15 cellular contexts compared by ENCODE assay signal in genomic region chr19:22332924-22333323, GRCh38. TPM values are rescaled to one million over a fixed set of nuclear protein-coding genes. Genes with fewer than 3 reads are reported as not detected.
A peak's percentile ranks its signal among the peaks of the same experiment; 100 is the strongest.
DNase-seq lines count a peak whose midpoint lies in the region; ATAC-seq and TF ChIP-seq lines count a peak whose summit lies in the region.
"Had no signal": no experiment of that assay in that cellular context is flagged by ENCODE, and none has a peak within 500 bp of the region (broad histone marks: within the 10 kb centered on the region; RNA-seq: fewer than 3 reads in every experiment).

No MANE protein-coding gene starts in this region.

- H3K36me3 ChIP-seq in mammary epithelial cell (ENCODE audit: insufficient read depth, low read length) = no peaks in the 10 kb centered on the region
- H3K36me3 ChIP-seq in CD8-positive, alpha-beta T cell (ENCODE audit: insufficient read depth, low read length) = no peaks in the 10 kb centered on the region
- H3K36me3 ChIP-seq: BLaER1 had no signal

- H3K27me3 Mint-ChIP-seq in CD8-positive, alpha-beta T cell (ENCODE audit: low read depth) = no peaks in the 10 kb centered on the region

- H3K9me3 Mint-ChIP-seq in CD8-positive, alpha-beta T cell = peaks cover 19% of the 10 kb centered on the region

- no peaks in the 10 kb centered on the region for H3K4me1 ChIP-seq in mammary epithelial cell (ENCODE audit: insufficient read depth, low read length)
- H3K4me1 ChIP-seq in CD8-positive, alpha-beta T cell (ENCODE audit: insufficient read depth, low read length) = no peaks in the 10 kb centered on the region
- H3K4me1 ChIP-seq: BLaER1 had no signal

- intact Hi-C loops in mammary epithelial cell (cut with micrococcal nuclease) (no loop called here), Right ventricle myocardium inferior (cut with DNase I) (no loop called here)
- intact Hi-C loops in CD8-positive, alpha-beta T cell (cut with DNase I, micrococcal nuclease) = no loop called here

- no peaks in the 10 kb centered on the region for H3K27me3 ChIP-seq in mammary epithelial cell (ENCODE audit: insufficient read depth, low read length)
- H3K27me3 ChIP-seq in CD8-positive, alpha-beta T cell (ENCODE audit: insufficient read depth, low read length) = no peaks in the 10 kb centered on the region
- H3K27me3 ChIP-seq: BLaER1 had no signal

- no peak overlapping the region for H3K4me3 ChIP-seq in mammary epithelial cell (replicated peaks in 1 of 3; ENCODE audit: insufficient read depth in 1 of 3, low read depth in 2 of 3, low read length in 3 of 3)
- H3K4me3 ChIP-seq in CD8-positive, alpha-beta T cell (ENCODE audit: low read depth, low read length) = no peak overlapping the region
- H3K4me3 ChIP-seq: BLaER1 had no signal

- H3K4me1 Mint-ChIP-seq in CD8-positive, alpha-beta T cell (ENCODE audit: low read depth) = no peaks in the 10 kb centered on the region

- no peak overlapping the region for H3K27ac Mint-ChIP-seq in CD8-positive, alpha-beta T cell

- H3K79me2 ChIP-seq in mammary epithelial cell (ENCODE audit: insufficient read depth, low read length) = no peaks in the 10 kb centered on the region

- dilution Hi-C loops in mammary epithelial cell (cut with HindIII; ENCODE audit: low sequenced_read_pairs) = no loop called here

- CTCF ChIA-PET in mammary epithelial cell (lab: Charles Lee; ENCODE audit: low non-redundant PET) = no interaction called here
- CTCF ChIA-PET in CD8-positive, alpha-beta T cell (lab: Charles Lee) = no interaction called here

- in situ Hi-C loops in mammary epithelial cell (cut with MboI; ENCODE audit: low sequenced_read_pairs in 2 of 2) = no loop called here

- DNase-seq in EH (ENCODE audit: low read depth) (peak; percentile 4), M059J (ENCODE audit: low read depth) (peak; percentile 25), mammary epithelial cell (peak; percentile 3), kidney tubule cell (ENCODE audit: low spot score) (peak; percentile 64), Right ventricle myocardium inferior (ENCODE audit: missing footprints) (no peak)
- DNase-seq in CD8-positive, alpha-beta T cell = no peak
- DNase-seq: KG1, MM.1S, NCI-H1105 treated with DMSO at 0.1 percent for 48 hours, NCI-H187, NCI-H446 had no signal

- H3K4me2 ChIP-seq in mammary epithelial cell (ENCODE audit: insufficient read depth, low read depth, low read length) = no peak overlapping the region
- H3K4me2 ChIP-seq: BLaER1 had no signal

- no peak overlapping the region for H3K27ac ChIP-seq in mammary epithelial cell (ENCODE audit: insufficient read depth, low read depth, low read length)
- H3K27ac ChIP-seq in CD8-positive, alpha-beta T cell (ENCODE audit: low read depth, low read length) = no peak overlapping the region
- H3K27ac ChIP-seq: BLaER1, HL-60 had no signal

- peaks cover 49% of the 10 kb centered on the region for H3K9me3 ChIP-seq in mammary epithelial cell (replicated peaks; ENCODE audit: insufficient read depth, low read length)
- H3K9me3 ChIP-seq in CD8-positive, alpha-beta T cell (ENCODE audit: low read length) = no peaks in the 10 kb centered on the region

- ATAC-seq in HG03175 (IDR thresholded peaks at IDR 0.05; ENCODE audit: unreplicated experiment) (no peak), Right ventricle myocardium inferior (no peak)
- no peak for ATAC-seq in CD8-positive, alpha-beta T cell
- ATAC-seq: Panc1 had no signal

- no peak overlapping the region for H3K9ac ChIP-seq in mammary epithelial cell (ENCODE audit: insufficient read depth, low read length)
- H3K9ac ChIP-seq: BLaER1 had no signal

- no peaks in the 10 kb centered on the region for H3K36me3 Mint-ChIP-seq in CD8-positive, alpha-beta T cell

- no TSS peak for BruUV-seq in mammary epithelial cell (replicated peaks; lab: Mats Ljungman, UMichigan)

- TF ChIP-seq CTCF in mammary epithelial cell (conservative IDR thresholded peaks at IDR 0.05 in 1 of 2, IDR thresholded peaks at IDR 0.05 in 1 of 2; ENCODE audit: extremely low read depth in 1 of 2, insufficient read depth in 1 of 2, low read depth in 1 of 2, low read length in 2 of 2) = no peak
- TF ChIP-seq CTCF in CD8-positive, alpha-beta T cell (IDR thresholded peaks at IDR 0.05) = no peak

- H3K4me3 Mint-ChIP-seq in CD8-positive, alpha-beta T cell = no peak overlapping the region

- H4K20me1 ChIP-seq in mammary epithelial cell (ENCODE audit: insufficient read depth, low read length) = no peaks in the 10 kb centered on the region
- H4K20me1 ChIP-seq: BLaER1 had no signal

- H2AFZ ChIP-seq in mammary epithelial cell (ENCODE audit: low read depth, low read length) = no peak overlapping the region

- POLR2A ChIA-PET in CD8-positive, alpha-beta T cell (lab: Charles Lee) = no interaction called here

RNA-seq across cellular contexts. Expression of gene ZNF729, which starts 46.7 kb away (rescaled TPM):
- total RNA-seq in M059J (2014; rRNA removed; shearing (Covaris generic)) = not detected in 2 replicates
- total RNA-seq in mammary epithelial cell (not detected), Right ventricle myocardium inferior (not detected)
- not detected for polyA plus RNA-seq in mammary epithelial cell
- polyA minus RNA-seq in mammary epithelial cell = not detected
- total RNA-seq in CD8-positive, alpha-beta T cell = not detected

Comparison
In these comparisons a context has a peak if more than half of its experiments do, and no peak if none do; other contexts are left out.
1. DNase-seq: peak in EH (single experiment), M059J (single experiment), mammary epithelial cell (single experiment) and kidney tubule cell (single experiment); none in Right ventricle myocardium inferior (single experiment) and CD8-positive, alpha-beta T cell (0 of 7).